19 cellular contexts compared by ENCODE assay signal in genomic region chr1:212188599-212189351, GRCh38.
A peak's percentile ranks its signal among the peaks of the same experiment; 100 is the strongest.
DNase-seq lines count a peak whose midpoint lies in the region; ATAC-seq and TF ChIP-seq lines count a peak whose summit lies in the region.
"Had no signal": no experiment of that assay in that cellular context is flagged by ENCODE, and none has a peak within 500 bp of the region (broad histone marks: within the 10 kb centered on the region; RNA-seq: fewer than 3 reads in every experiment).

No MANE protein-coding gene starts in this region.

- no peak overlapping the region for H3K4me3 Mint-ChIP-seq in activated naive CD4-positive, alpha-beta T cell treated with anti-CD3 and anti-CD28 coated beads for 36 hours
- H3K4me3 Mint-ChIP-seq in T-helper 17 cell = no peak overlapping the region
- no peak overlapping the region for H3K4me3 Mint-ChIP-seq in stimulated activated naive CD8-positive, alpha-beta T cell treated with anti-CD3 and anti-CD28 coated beads, Interleukin-15, amount 100 ng/mL, for 72 hours
- H3K4me3 Mint-ChIP-seq: memory B cell, WTC11 had no signal

- H3K36me3 Mint-ChIP-seq in activated naive CD4-positive, alpha-beta T cell treated with anti-CD3 and anti-CD28 coated beads for 36 hours (ENCODE audit: low read depth) = no peaks in the 10 kb centered on the region
- peaks cover 3% of the 10 kb centered on the region for H3K36me3 Mint-ChIP-seq in T-helper 17 cell (ENCODE audit: low read depth)
- H3K36me3 Mint-ChIP-seq: memory B cell, WTC11 had no signal

- no peaks in the 10 kb centered on the region for H3K9me3 Mint-ChIP-seq in activated naive CD4-positive, alpha-beta T cell treated with anti-CD3 and anti-CD28 coated beads for 36 hours
- no peaks in the 10 kb centered on the region for H3K9me3 Mint-ChIP-seq in stimulated activated naive CD8-positive, alpha-beta T cell treated with anti-CD3 and anti-CD28 coated beads, Interleukin-15, amount 100 ng/mL, for 72 hours
- H3K9me3 Mint-ChIP-seq: memory B cell, WTC11 had no signal

- DNase-seq in activated naive CD4-positive, alpha-beta T cell treated with anti-CD3 and anti-CD28 coated beads for 36 hours = peak; percentile 47
- DNase-seq in activated naive CD4-positive, alpha-beta T cell (lab: John Stamatoyannopoulos, UW) = no peak
- no peak for DNase-seq in T-helper 17 cell
- peak; percentile 85 for DNase-seq in epithelial cell of esophagus (ENCODE audit: low read depth)
- DNase-seq in stimulated activated naive CD8-positive, alpha-beta T cell treated with anti-CD3 and anti-CD28 coated beads, Interleukin-15, amount 100 ng/mL, for 72 hours = peak; percentile 22 to 37
- DNase-seq in cerebellar cortex (ENCODE audit: low spot score) = no peak
- DNase-seq in RPMI8226 = no peak
- no peak for DNase-seq in upper lobe of right lung
- DNase-seq: DMS 273 treated with DMSO at 0.1 percent for 48 hours; effector CD4-positive, alpha-beta T cell; NCI-H1694; NCI-H510A treated with DMSO at 0.1 percent for 48 hours; PC-3; stimulated activated CD4-positive, alpha-beta T cell treated with anti-CD3 and anti-CD28 coated beads, Interleukin-1b, Interleukin-23, amount 100 ng/mL, for 48 hours; transverse colon had no signal

- H3K36me3 ChIP-seq in upper lobe of right lung = no peaks in the 10 kb centered on the region
- H3K36me3 ChIP-seq: right atrium auricular region, transverse colon had no signal

- intact Hi-C loops in activated naive CD4-positive, alpha-beta T cell treated with anti-CD3 and anti-CD28 coated beads for 36 hours (cut with micrococcal nuclease) = no loop called here
- intact Hi-C loops in upper lobe of right lung (cut with DNase I) = no loop called here

- H3K27me3 Mint-ChIP-seq in activated naive CD4-positive, alpha-beta T cell treated with anti-CD3 and anti-CD28 coated beads for 36 hours (ENCODE audit: low read depth) = no peaks in the 10 kb centered on the region
- H3K27me3 Mint-ChIP-seq in T-helper 17 cell = no peaks in the 10 kb centered on the region
- no peaks in the 10 kb centered on the region for H3K27me3 Mint-ChIP-seq in stimulated activated naive CD8-positive, alpha-beta T cell treated with anti-CD3 and anti-CD28 coated beads, Interleukin-15, amount 100 ng/mL, for 72 hours

- CTCF ChIA-PET in activated naive CD4-positive, alpha-beta T cell treated with anti-CD3 and anti-CD28 coated beads for 36 hours (lab: Charles Lee) = interaction anchor here (0.6 kb wide), 1 partner anchor 10 kb away, joined by 4 read pairs; no protein-coding TSS in a partner anchor

- TF ChIP-seq CTCF in epithelial cell of esophagus (IDR thresholded peaks at IDR 0.05; ENCODE audit: insufficient read depth, low read depth, low read length, missing control alignments) = no peak
- TF ChIP-seq CTCF in upper lobe of right lung (IDR thresholded peaks at IDR 0.05) = no peak

- ATAC-seq in T-helper 17 cell = peak; percentile 74
- ATAC-seq in stimulated activated naive CD8-positive, alpha-beta T cell treated with anti-CD3 and anti-CD28 coated beads, Interleukin-15, amount 100 ng/mL, for 72 hours = peak; percentile 98
- ATAC-seq in upper lobe of right lung = no peak
- ATAC-seq: PC-3, WTC11 had no signal

- H3K4me1 Mint-ChIP-seq in activated naive CD4-positive, alpha-beta T cell treated with anti-CD3 and anti-CD28 coated beads for 36 hours (ENCODE audit: low read depth) = peaks cover 23% of the 10 kb centered on the region
- H3K4me1 Mint-ChIP-seq in T-helper 17 cell = peaks cover 21% of the 10 kb centered on the region
- peaks cover 29% of the 10 kb centered on the region for H3K4me1 Mint-ChIP-seq in stimulated activated naive CD8-positive, alpha-beta T cell treated with anti-CD3 and anti-CD28 coated beads, Interleukin-15, amount 100 ng/mL, for 72 hours

- H3K9me3 ChIP-seq in T-helper 17 cell (ENCODE audit: control insufficient read depth, low read length, poor library complexity, severe bottlenecking) (no peaks in the 10 kb centered on the region), upper lobe of right lung (no peaks in the 10 kb centered on the region)
- H3K9me3 ChIP-seq: right atrium auricular region, transverse colon had no signal

- no peak overlapping the region for H3K4me3 ChIP-seq in epithelial cell of esophagus (ENCODE audit: low read length)
- no peak overlapping the region for H3K4me3 ChIP-seq in upper lobe of right lung
- H3K4me3 ChIP-seq: right atrium auricular region, transverse colon had no signal

- no peaks in the 10 kb centered on the region for H3K27me3 ChIP-seq in upper lobe of right lung
- H3K27me3 ChIP-seq: right atrium auricular region, transverse colon had no signal

- H3K27ac Mint-ChIP-seq in activated naive CD4-positive, alpha-beta T cell treated with anti-CD3 and anti-CD28 coated beads for 36 hours = no peak overlapping the region
- peak overlapping the region; percentile 51 for H3K27ac Mint-ChIP-seq in T-helper 17 cell
- peak overlapping the region in 1 of 2 donors; percentile 10 for H3K27ac Mint-ChIP-seq in stimulated activated naive CD8-positive, alpha-beta T cell treated with anti-CD3 and anti-CD28 coated beads, Interleukin-15, amount 100 ng/mL, for 72 hours
- H3K27ac Mint-ChIP-seq: memory B cell, WTC11 had no signal

- H3K27ac ChIP-seq in upper lobe of right lung = no peak overlapping the region
- H3K27ac ChIP-seq: KMS-11, transverse colon had no signal

- H3K4me1 ChIP-seq in upper lobe of right lung = peaks cover 21% of the 10 kb centered on the region

Comparison
In these comparisons a context has a peak if more than half of its experiments do, and no peak if none do; other contexts are left out.
1. DNase-seq: peak in activated naive CD4-positive, alpha-beta T cell treated with anti-CD3 and anti-CD28 coated beads for 36 hours (single experiment), epithelial cell of esophagus (single experiment) and stimulated activated naive CD8-positive, alpha-beta T cell treated with anti-CD3 and anti-CD28 coated beads, Interleukin-15, amount 100 ng/mL, for 72 hours (2 of 2); none in activated naive CD4-positive, alpha-beta T cell (0 of 4), T-helper 17 cell (0 of 3), cerebellar cortex (single experiment), RPMI8226 (single experiment) and upper lobe of right lung (single experiment).